In the genomic region with DNA sequence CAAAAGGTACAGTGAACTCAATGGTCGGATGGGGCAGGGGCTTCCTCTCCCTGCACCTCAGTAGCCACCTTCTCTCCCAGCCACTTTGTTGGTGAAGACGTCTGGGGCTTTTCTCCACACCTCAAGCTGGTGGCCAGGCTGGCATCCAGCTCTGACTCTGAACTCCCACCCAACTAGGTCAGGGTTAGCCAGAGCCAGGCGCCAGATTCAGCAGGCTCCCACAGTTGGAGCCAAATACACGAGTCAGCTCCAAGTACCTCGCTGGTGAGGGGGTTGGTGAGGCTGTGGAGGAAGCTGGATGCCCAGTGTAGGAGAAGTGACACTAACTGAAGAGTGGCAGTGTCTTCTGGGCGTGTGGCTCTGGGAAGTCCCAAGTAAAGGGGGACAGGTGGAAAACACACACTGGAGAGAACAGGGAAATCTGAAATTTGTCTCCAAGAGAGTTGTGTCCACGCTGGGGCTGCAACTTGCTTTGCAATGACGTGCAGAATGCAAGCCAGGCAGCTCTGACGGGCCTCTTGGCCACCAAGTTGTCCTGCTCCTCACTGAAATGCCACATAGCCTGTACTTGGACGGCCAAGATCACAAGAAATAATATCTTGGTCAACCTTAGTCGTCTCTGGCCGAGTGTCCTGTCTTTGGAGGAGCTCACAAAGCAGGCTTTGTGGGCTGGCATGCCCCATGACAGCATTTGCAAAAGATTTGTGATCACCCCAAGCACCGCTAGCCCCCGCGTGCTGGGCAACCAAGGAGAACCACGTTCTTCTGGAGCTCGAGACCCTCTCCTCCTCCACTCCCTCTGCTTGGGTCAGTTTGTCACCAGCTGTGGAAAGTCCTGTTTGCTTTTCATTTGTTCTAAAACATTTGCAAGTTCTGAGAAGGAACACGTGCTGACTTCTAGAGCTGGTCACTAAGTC, we compare ENCODE assay signal across 20 cellular contexts. TPM values are rescaled to one million over a fixed set of nuclear protein-coding genes. Genes with fewer than 3 reads are reported as not detected.
DNase-seq lines count a peak whose midpoint lies in the region; ATAC-seq, FAIRE-seq and TF ChIP-seq lines count a peak whose summit lies in the region.
"Had no signal": no experiment of that assay in that cellular context is flagged by ENCODE, and none has a peak within 500 bp of the region (broad histone marks: within the 10 kb centered on the region; RNA-seq: fewer than 3 reads in every experiment).

No MANE protein-coding gene starts in this region.

- no peak overlapping the region for H4K8ac ChIP-seq in H9 (replicated peaks; ENCODE audit: insufficient read length, low read depth, low read length)

- no peaks in the 10 kb centered on the region for H3K27me3 Mint-ChIP-seq in H9 (ENCODE audit: low read depth)
- H3K27me3 Mint-ChIP-seq: activated CD4-positive, alpha-beta T cell treated with anti-CD3 and anti-CD28 coated beads, Interleukin-2, amount 10 ng/mL, durations not matched to agents 7 days and 5 days; dendritic cell treated with granulocyte-macrophage colony-stimulating factor and Interleukin-4, amounts not matched to agents 40 ng/mL and 50 ng/mL, for 4 days had no signal

- intact Hi-C loops in heart left ventricle (cut with DNase I) (no loop called here), pancreas (cut with DNase I) (no loop called here)

- H3K4me2 ChIP-seq in H9 (ENCODE audit: insufficient read depth, insufficient read length, low read length): no peak overlapping the region
- H3K4me2 ChIP-seq: hepatocyte had no signal

- peak; percentile 47 to 76 (median 70) for ATAC-seq in heart left ventricle
- peak; percentile 75 to 82 (median 80) for ATAC-seq in pancreas
- ATAC-seq: mucosa of descending colon had no signal

- H3K9me3 ChIP-seq in H9 (ENCODE audit: control insufficient read depth, low read depth, low read length) (no peaks in the 10 kb centered on the region), heart left ventricle (no peaks in the 10 kb centered on the region), pancreas (no peaks in the 10 kb centered on the region)
- H3K9me3 ChIP-seq: BE2C, mucosa of descending colon had no signal

- H2AFZ ChIP-seq in H9 (ENCODE audit: low read length): no peak overlapping the region
- H2AFZ ChIP-seq: hepatocyte had no signal

- no peak overlapping the region for H3K4me3 ChIP-seq in heart left ventricle
- H3K4me3 ChIP-seq in pancreas: no peak overlapping the region
- H3K4me3 ChIP-seq: hepatocyte, mucosa of descending colon had no signal

- H3T11ph ChIP-seq in H9 (ENCODE audit: low read length): no peak overlapping the region

- H3K18ac ChIP-seq in H9 (ENCODE audit: insufficient read length, low read depth, low read length): no peak overlapping the region

- no peak overlapping the region for H2BK120ac ChIP-seq in H9 (ENCODE audit: low read depth, low read length, poor library complexity, severe bottlenecking)

- no peak overlapping the region for H2BK15ac ChIP-seq in H9 (ENCODE audit: low read depth, low read length)

- no peak overlapping the region for H3K23ac ChIP-seq in H9 (ENCODE audit: insufficient read length, low read depth, low read length)

- peaks cover 14 to 24% (median 21%) of the 10 kb centered on the region in 3 experiments; a peak in 6 of 7 replicates for H3K36me3 Mint-ChIP-seq in H9 (ENCODE audit: insufficient read depth in 1 of 3, low read depth in 3 of 3)

- peak overlapping the region in 2 of 3 experiments; percentile 46 to 55; a peak in 3 of 7 replicates for H3K27ac Mint-ChIP-seq in H9
- H3K27ac Mint-ChIP-seq: activated CD4-positive, alpha-beta T cell treated with anti-CD3 and anti-CD28 coated beads, Interleukin-2, amount 10 ng/mL, durations not matched to agents 7 days and 5 days; dendritic cell treated with granulocyte-macrophage colony-stimulating factor and Interleukin-4, amounts not matched to agents 40 ng/mL and 50 ng/mL, for 4 days had no signal

- no peak for FAIRE-seq in pancreas (lab: Jason Lieb, UNC)
- FAIRE-seq: D721Med, GM12892 had no signal

- H3K9me3 Mint-ChIP-seq in H9: no peaks in the 10 kb centered on the region; a peak in 1 of 5 replicates
- H3K9me3 Mint-ChIP-seq: activated CD4-positive, alpha-beta T cell treated with anti-CD3 and anti-CD28 coated beads, Interleukin-2, amount 10 ng/mL, durations not matched to agents 7 days and 5 days; dendritic cell treated with granulocyte-macrophage colony-stimulating factor and Interleukin-4, amounts not matched to agents 40 ng/mL and 50 ng/mL, for 4 days had no signal

- TF ChIP-seq CTCF in H9 (conservative IDR thresholded peaks at IDR 0.05) (no peak), VCaP (conservative IDR thresholded peaks at IDR 0.05) (no peak), heart left ventricle (IDR thresholded peaks at IDR 0.05) (no peak), pancreas (IDR thresholded peaks at IDR 0.05) (no peak)

- peaks cover 75% of the 10 kb centered on the region; the same call in 1 of the 2 replicates for H3K79me2 ChIP-seq in H9 (ENCODE audit: insufficient read depth, low read length)

- no CpG with 5 or more reads among the region's 18 CpGs for WGBS in H9 (ENCODE audit: extremely low coverage, insufficient read length, low lambda C conversion rate)
- 70 to 83% (median 79%) methylated on average over 17 to 18 of the region's 18 CpGs for WGBS in heart left ventricle, 4 donors
- whole genome bisulfite sequencing in pancreas, 2 donors: 53 to 56% methylated on average over 18 of the region's 18 CpGs

- H3K36me3 ChIP-seq in heart left ventricle: no peaks in the 10 kb centered on the region
- H3K36me3 ChIP-seq in pancreas: no peaks in the 10 kb centered on the region

- no peak overlapping the region for H3K4ac ChIP-seq in H9 (ENCODE audit: low read depth, low read length)

- H3K27ac ChIP-seq in H9 (ENCODE audit: insufficient read length, low read depth, low read length) (no peak overlapping the region), VCaP (peak overlapping the region; percentile 89), heart left ventricle (peak overlapping the region in 2 of 12 donors; percentile 18 to 30), pancreas (peak overlapping the region; percentile 1 to 51 (median 37))
- H3K27ac ChIP-seq: hepatocyte had no signal

- TF ChIP-seq POLR2A in heart left ventricle (IDR thresholded peaks at IDR 0.05): no peak

- H2BK5ac ChIP-seq in H9 (ENCODE audit: insufficient read length, low read length): no peak overlapping the region

- no peak overlapping the region for H4K5ac ChIP-seq in H9 (ENCODE audit: insufficient read length, low read depth, low read length)

- H2BK20ac ChIP-seq in H9 (ENCODE audit: low read depth, low read length, poor library complexity, severe bottlenecking): no peak overlapping the region

- H3K14ac ChIP-seq in H9 (ENCODE audit: insufficient read depth, low read length): no peak overlapping the region; the same call in 1 of the 2 replicates

- H3K27me3 ChIP-seq in H9 (ENCODE audit: insufficient read depth, low read length) (no peaks in the 10 kb centered on the region), heart left ventricle (no peaks in the 10 kb centered on the region), pancreas (no peaks in the 10 kb centered on the region)
- H3K27me3 ChIP-seq: BE2C, hepatocyte had no signal

- H2BK12ac ChIP-seq in H9 (ENCODE audit: insufficient read length, low read depth, low read length): no peak overlapping the region

- no peak overlapping the region for H3K9ac ChIP-seq in H9 (ENCODE audit: extremely low read depth, insufficient read length, low read length)

- H3K23me2 ChIP-seq in H9 (ENCODE audit: insufficient read length, low read depth, low read length, poor library complexity, severe bottlenecking): no peaks in the 10 kb centered on the region

- H3K4me1 ChIP-seq in H9 (ENCODE audit: insufficient read depth, low read length): peaks cover 17% of the 10 kb centered on the region
- H3K4me1 ChIP-seq in heart left ventricle: peaks cover 0 to 53% (median 24%) of the 10 kb centered on the region in 12 donors
- H3K4me1 ChIP-seq in pancreas: peaks cover 32 to 35% (median 33%) of the 10 kb centered on the region in 3 donors

- H4K20me1 ChIP-seq in H9 (ENCODE audit: control insufficient read depth, insufficient read depth, insufficient read length): peaks cover 2% of the 10 kb centered on the region

- H4K91ac ChIP-seq in H9 (ENCODE audit: insufficient read length, low read depth, low read length): no peak overlapping the region

- H3K4me3 Mint-ChIP-seq in H9: no peak overlapping the region
- H3K4me3 Mint-ChIP-seq: activated CD4-positive, alpha-beta T cell treated with anti-CD3 and anti-CD28 coated beads, Interleukin-2, amount 10 ng/mL, durations not matched to agents 7 days and 5 days; dendritic cell treated with granulocyte-macrophage colony-stimulating factor and Interleukin-4, amounts not matched to agents 40 ng/mL and 50 ng/mL, for 4 days had no signal

- H3K56ac ChIP-seq in H9 (ENCODE audit: insufficient read length, low read depth, low read length): no peak overlapping the region

- H3K79me1 ChIP-seq in H9 (ENCODE audit: insufficient read depth, low read depth, low read length, poor library complexity, severe bottlenecking): peaks cover 7% of the 10 kb centered on the region

- peaks cover 44 to 55% of the 10 kb centered on the region in 2 experiments for H3K4me1 Mint-ChIP-seq in H9

- no peak for DNase-seq in H9
- DNase-seq in heart left ventricle: peak; percentile 30 to 78 (median 51)
- DNase-seq in pancreas: peak; percentile 68 to 86 (median 79)
- no peak for DNase-seq in effector CD8-positive, alpha-beta T cell (lab: John Stamatoyannopoulos, UW)
- no peak for DNase-seq in iPS-NIHi11 (ENCODE audit: low spot score)
- no peak for DNase-seq in SKM-1 treated with dmso at 0.1 percent for 144 hours (lab: John Stamatoyannopoulos, UW; ENCODE audit: unreplicated experiment)
- DNase-seq: activated CD4-positive, alpha-beta T cell treated with anti-CD3 and anti-CD28 coated beads, Interleukin-2, amount 10 ng/mL, durations not matched to agents 7 days and 5 days; activated naive CD4-positive, alpha-beta T cell treated with anti-CD3 and anti-CD28 coated beads, Interleukin-2, amount 50 U/mL, for 16 hours; BE2C; GF-D8; kidney glomerular epithelial cell; mucosa of descending colon; NCI-H2107; NCI-H526 treated with DMSO at 0.1 percent for 48 hours; stimulated activated CD4-positive, alpha-beta T cell treated with anti-CD3 and anti-CD28 coated beads, Interleukin-2, amount 100 ng/mL, for 48 hours had no signal

- H2AK5ac ChIP-seq in H9 (ENCODE audit: insufficient read length, low read length): no peak overlapping the region

RNA-seq across cellular contexts. Expression of gene SLC7A1, which starts 18.1 kb away (rescaled TPM):
- total RNA-seq in H9 (2021): 109 TPM in 2 replicates
- 10 to 100 TPM in 8 of 9 donors, 1 to 10 TPM in 1; 8.3 to 66.7 (median 14.3) TPM for total RNA-seq in heart left ventricle
- polyA plus RNA-seq in heart left ventricle: 10 to 100 TPM in 1 of 2 donors, 1 to 10 TPM in 1; 3.5 to 50.4 TPM
- total RNA-seq in pancreas: 100 to 1,000 TPM in 1 of 6 donors, 10 to 100 TPM in 5; 28.9 to 143 (median 35.0) TPM
- 10 to 100 TPM in 1 of 2 donors, 1 to 10 TPM in 1; 5.2 to 10.4 TPM for polyA plus RNA-seq in pancreas

Comparison
In these comparisons a context has a peak if more than half of its experiments do, and no peak if none do; other contexts are left out.
1. DNase-seq: peak in heart left ventricle (5 of 5) and pancreas (6 of 6); none in H9 (single experiment), effector CD8-positive, alpha-beta T cell (single experiment), iPS-NIHi11 (single experiment) and SKM-1 treated with dmso at 0.1 percent for 144 hours (single experiment).